ENCODE assay signal across 18 cellular contexts in genomic region chr3:168154101-168154500, GRCh38.
"Had no signal": no experiment of that assay in that cellular context is flagged by ENCODE, and none has a peak within 500 bp of the region (broad histone marks: within the 10 kb centered on the region; RNA-seq: fewer than 3 reads in every experiment).

No MANE protein-coding gene starts in this region.

- H3K4me3 Mint-ChIP-seq: naive thymus-derived CD8-positive, alpha-beta T cell; nephron progenitor cell; type B pancreatic cell had no signal

- H3K4me1 Mint-ChIP-seq: naive thymus-derived CD8-positive, alpha-beta T cell had no signal

- H3K27ac Mint-ChIP-seq: naive thymus-derived CD8-positive, alpha-beta T cell; nephron progenitor cell; type B pancreatic cell had no signal

- H3K36me3 ChIP-seq: prostate gland, right atrium auricular region, tibial artery had no signal

- H3K4me1 ChIP-seq: prostate gland, right atrium auricular region, testis, tibial artery had no signal

- H3K27me3 ChIP-seq: right atrium auricular region, testis had no signal

- ATAC-seq: naive thymus-derived CD8-positive, alpha-beta T cell; sciatic nerve had no signal

- H3K27ac ChIP-seq: dorsolateral prefrontal cortex, prostate gland, right atrium auricular region, testis, tibial artery had no signal

- DNase-seq: dorsolateral prefrontal cortex; effector CD4-positive, alpha-beta T cell; naive thymus-derived CD8-positive, alpha-beta T cell; nephron progenitor cell; nucleus accumbens; stimulated activated CD4-positive, alpha-beta T cell treated with anti-CD3 and anti-CD28 coated beads, Interleukin-12 subunit alpha, Interleukin-12 subunit beta, amount 100 ng/mL, for 4 hours; stimulated activated CD4-positive, alpha-beta T cell treated with anti-CD3 and anti-CD28 coated beads, Interleukin-1b, Interleukin-23, amount 100 ng/mL, for 48 hours; stimulated activated CD4-positive, alpha-beta T cell treated with anti-CD3 and anti-CD28 coated beads, Interleukin-4, amount 100 ng/mL, for 1 hour; stimulated activated CD8-positive, alpha-beta memory T cell treated with anti-CD3 and anti-CD28 coated beads, Interleukin-4, amount 100 ng/mL, for 48 hours; stimulated activated naive CD4-positive, alpha-beta T cell; substantia nigra; testis; tibial artery had no signal

- H3K4me3 ChIP-seq: dorsolateral prefrontal cortex, prostate gland, right atrium auricular region, smooth muscle cell, testis, tibial artery had no signal

- H3K9me3 ChIP-seq: prostate gland, testis had no signal
